Comparison of ENCODE assay signal across 21 cellular contexts in genomic region chr4:121009578-121010338, GRCh38.
"Had no signal": no experiment of that assay in that cellular context is flagged by ENCODE, and none has a peak within 500 bp of the region (broad histone marks: within the 10 kb centered on the region; RNA-seq: fewer than 3 reads in every experiment).

No MANE protein-coding gene starts in this region.

- H3K9me3 ChIP-seq: body of pancreas, lower lobe of right lung, upper lobe of right lung had no signal

- ATAC-seq: body of pancreas, foreskin keratinocyte, lower lobe of right lung, upper lobe of right lung had no signal

- H3K4me3 ChIP-seq: body of pancreas, dorsolateral prefrontal cortex, lower lobe of right lung, upper lobe of right lung had no signal

- FAIRE-seq: colon, keratinocyte had no signal

- H3K27ac ChIP-seq: body of pancreas, dorsolateral prefrontal cortex, foreskin keratinocyte, lower lobe of right lung, upper lobe of right lung, WERI-Rb-1 had no signal

- H3K27me3 ChIP-seq: body of pancreas, foreskin keratinocyte, upper lobe of right lung had no signal

- H3K4me1 ChIP-seq: body of pancreas, foreskin keratinocyte, lower lobe of right lung, upper lobe of right lung had no signal

- DNase-seq: activated CD4-positive, alpha-beta T cell treated with anti-CD3 and anti-CD28 coated beads, Interleukin-2, amount 50 U/mL, for 48 hours; activated effector memory CD4-positive, alpha-beta T cell treated with anti-CD3 and anti-CD28 coated beads, Interleukin-2, amount 50 U/mL, for 16 hours; activated naive CD4-positive, alpha-beta T cell treated with anti-CD3 and anti-CD28 coated beads, Interleukin-2, amount 50 U/mL, for 16 hours; activated T-cell treated with anti-CD3 and anti-CD28 coated beads, Interleukin-2, amount 50 U/mL, for 48 hours; body of pancreas; dorsolateral prefrontal cortex; foreskin keratinocyte; hypothalamus; lower lobe of right lung; nephron progenitor cell; nucleus accumbens; posterior cingulate gyrus; retina; stimulated activated CD4-positive, alpha-beta T cell treated with anti-CD3 and anti-CD28 coated beads, Interleukin-12 subunit alpha, Interleukin-12 subunit beta, amount 100 ng/mL, for 4 hours; stimulated activated CD4-positive, alpha-beta T cell treated with anti-CD3 and anti-CD28 coated beads, Interleukin-1b, Interleukin-23, amount 100 ng/mL, for 48 hours; stimulated activated CD8-positive, alpha-beta memory T cell treated with anti-CD3 and anti-CD28 coated beads, Interleukin-4, amount 100 ng/mL, for 48 hours; T-helper 2 cell; upper lobe of right lung; WERI-Rb-1 had no signal

- H3K36me3 ChIP-seq: lower lobe of right lung, upper lobe of right lung, WERI-Rb-1 had no signal
